ENCODE assay signal across 14 cellular contexts in the genomic region with DNA sequence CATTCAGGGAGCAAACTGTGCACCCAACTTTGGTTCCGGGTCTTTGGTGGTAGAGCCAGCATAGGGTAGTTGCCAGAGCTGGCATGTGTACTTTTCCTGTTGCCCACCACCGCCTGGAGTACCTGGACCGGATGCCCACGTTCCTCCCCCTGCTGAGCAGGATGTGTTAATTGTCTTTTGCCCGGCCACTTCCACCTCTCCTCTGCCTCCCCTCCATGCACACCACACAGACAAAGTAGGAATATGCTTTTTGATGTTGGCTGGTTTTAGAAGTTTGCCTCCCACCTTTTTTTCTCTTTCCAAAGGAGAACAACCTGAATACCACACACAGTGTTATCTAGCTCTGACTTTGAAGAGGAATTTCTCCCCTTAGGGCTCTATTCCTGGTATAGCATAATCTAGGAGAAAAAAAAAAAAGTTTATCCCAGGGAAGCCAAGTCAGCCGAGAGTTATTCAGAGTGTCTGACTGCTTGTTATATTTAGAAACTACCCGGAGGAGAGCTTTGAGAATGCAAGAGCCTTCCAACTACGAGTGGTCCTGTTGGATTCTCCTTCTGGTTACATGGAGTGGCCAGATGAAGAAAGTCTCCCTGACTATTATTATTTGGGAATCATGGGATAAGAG.
DNase-seq lines count a peak whose midpoint lies in the region; ATAC-seq and TF ChIP-seq lines count a peak whose summit lies in the region.
"Had no signal": no experiment of that assay in that cellular context is flagged by ENCODE, and none has a peak within 500 bp of the region (broad histone marks: within the 10 kb centered on the region; RNA-seq: fewer than 3 reads in every experiment).

No MANE protein-coding gene starts in this region.

- no peak for ATAC-seq in activated CD8-positive, alpha-beta T cell treated with anti-CD3 and anti-CD28 coated beads, Interleukin-2, amount 10 ng/mL, durations not matched to agents 7 days and 5 days
- ATAC-seq: pancreas had no signal

- H3K27me3 Mint-ChIP-seq in glutamatergic neuron (ENCODE audit: unreplicated experiment): peaks cover 2% of the 10 kb centered on the region
- H3K27me3 Mint-ChIP-seq in activated CD8-positive, alpha-beta T cell treated with anti-CD3 and anti-CD28 coated beads, Interleukin-2, amount 10 ng/mL, durations not matched to agents 7 days and 5 days (ENCODE audit: low read depth): peaks cover 3% of the 10 kb centered on the region
- H3K27me3 Mint-ChIP-seq: activated naive CD8-positive, alpha-beta T cell had no signal

- H3K4me1 ChIP-seq in SJSA1 (replicated peaks) (peaks cover 66% of the 10 kb centered on the region), muscle layer of duodenum (ENCODE audit: control insufficient read depth in 1 of 2, insufficient read depth in 2 of 2, low read length in 2 of 2) (peaks cover 16 to 52% of the 10 kb centered on the region in 2 donors), transverse colon (peaks cover 9 to 62% (median 41%) of the 10 kb centered on the region in 4 donors)

- no peaks in the 10 kb centered on the region for H3K36me3 Mint-ChIP-seq in glutamatergic neuron (ENCODE audit: unreplicated experiment)
- H3K36me3 Mint-ChIP-seq in activated CD8-positive, alpha-beta T cell treated with anti-CD3 and anti-CD28 coated beads, Interleukin-2, amount 10 ng/mL, durations not matched to agents 7 days and 5 days (ENCODE audit: low read depth): no peaks in the 10 kb centered on the region
- H3K36me3 Mint-ChIP-seq: activated naive CD8-positive, alpha-beta T cell; CD8-positive, alpha-beta memory T cell had no signal

- CTCF ChIA-PET in activated CD8-positive, alpha-beta T cell treated with anti-CD3 and anti-CD28 coated beads, Interleukin-2, amount 10 ng/mL, durations not matched to agents 7 days and 5 days (lab: Charles Lee): interaction anchor here (0.6 to 0.7 kb wide), 2 partner anchors 40 to 80 kb away, joined by 3 to 4 read pairs; no protein-coding TSS in a partner anchor

- H3K9me3 Mint-ChIP-seq in glutamatergic neuron (ENCODE audit: unreplicated experiment): peaks cover 5% of the 10 kb centered on the region
- H3K9me3 Mint-ChIP-seq in activated CD8-positive, alpha-beta T cell treated with anti-CD3 and anti-CD28 coated beads, Interleukin-2, amount 10 ng/mL, durations not matched to agents 7 days and 5 days (ENCODE audit: insufficient read depth): no peaks in the 10 kb centered on the region
- H3K9me3 Mint-ChIP-seq: CD8-positive, alpha-beta memory T cell; dendritic cell treated with granulocyte-macrophage colony-stimulating factor and Interleukin-4, amounts not matched to agents 40 ng/mL and 50 ng/mL, for 4 days had no signal

- WGBS in transverse colon (ENCODE audit: low coverage in 1 of 2), 2 donors: 61 to 65% methylated on average over 5 to 8 of the region's 8 CpGs

- no peak for TF ChIP-seq POLR2A in transverse colon (IDR thresholded peaks at IDR 0.05)

- POLR2A ChIA-PET in activated CD8-positive, alpha-beta T cell treated with anti-CD3 and anti-CD28 coated beads, Interleukin-2, amount 10 ng/mL, durations not matched to agents 7 days and 5 days (lab: Charles Lee): no interaction called here

- H3K4me1 Mint-ChIP-seq in glutamatergic neuron (ENCODE audit: low read depth, unreplicated experiment): peaks cover 63% of the 10 kb centered on the region
- H3K4me1 Mint-ChIP-seq in activated CD8-positive, alpha-beta T cell treated with anti-CD3 and anti-CD28 coated beads, Interleukin-2, amount 10 ng/mL, durations not matched to agents 7 days and 5 days (ENCODE audit: low read depth): no peaks in the 10 kb centered on the region
- H3K4me1 Mint-ChIP-seq: CD8-positive, alpha-beta memory T cell had no signal

- TF ChIP-seq CTCF in glutamatergic neuron (IDR thresholded peaks at IDR 0.05; ENCODE audit: partially characterized antibody, unreplicated experiment) (no peak), transverse colon (IDR thresholded peaks at IDR 0.05) (no peak)

- in situ Hi-C loops in transverse colon (cut with MboI; ENCODE audit: low pct_ligation_motif_present in 1 of 4, low pct_unique_long_range_greater_than_20kb in 1 of 4, low sequenced_read_pairs in 3 of 4): loop anchor here in 1 of 4 donors (10.0 kb wide), 1 partner anchor 58 kb away; no protein-coding TSS in a partner anchor

- H3K36me3 ChIP-seq in SJSA1 (no peaks in the 10 kb centered on the region), muscle layer of duodenum (ENCODE audit: control insufficient read depth in 1 of 2, insufficient read depth in 2 of 2, low read length in 2 of 2) (no peaks in the 10 kb centered on the region), transverse colon (no peaks in the 10 kb centered on the region)
- H3K36me3 ChIP-seq: pancreas had no signal

- intact Hi-C loops in transverse colon (cut with DNase I; ENCODE audit: low total_unique reads): no loop called here

- no peak for TF ChIP-seq EP300 in transverse colon (IDR thresholded peaks at IDR 0.05; ENCODE audit: low read depth)

- H3K27ac Mint-ChIP-seq in glutamatergic neuron (ENCODE audit: unreplicated experiment): peak overlapping the region; percentile 5
- no peak overlapping the region for H3K27ac Mint-ChIP-seq in activated CD8-positive, alpha-beta T cell treated with anti-CD3 and anti-CD28 coated beads, Interleukin-2, amount 10 ng/mL, durations not matched to agents 7 days and 5 days
- H3K27ac Mint-ChIP-seq: activated naive CD8-positive, alpha-beta T cell; CD8-positive, alpha-beta memory T cell; dendritic cell treated with granulocyte-macrophage colony-stimulating factor and Interleukin-4, amounts not matched to agents 40 ng/mL and 50 ng/mL, for 4 days had no signal

- no peak overlapping the region for H3K4me3 ChIP-seq in SJSA1
- no peak overlapping the region for H3K4me3 ChIP-seq in muscle layer of duodenum (ENCODE audit: low read depth in 1 of 2, low read length in 2 of 2)
- H3K4me3 ChIP-seq in transverse colon: no peak overlapping the region
- H3K4me3 ChIP-seq: pancreas had no signal

- no peaks in the 10 kb centered on the region for H3K9me3 ChIP-seq in SJSA1 (replicated peaks)
- H3K9me3 ChIP-seq in muscle layer of duodenum (ENCODE audit: control insufficient read depth in 1 of 2, low read length in 2 of 2): no peaks in the 10 kb centered on the region
- H3K9me3 ChIP-seq in transverse colon: no peaks in the 10 kb centered on the region
- H3K9me3 ChIP-seq: pancreas had no signal

- DNase-seq in SJSA1 (ENCODE audit: low read depth in 1 of 2, low spot score in 2 of 2) (peak in 1 of 2 experiments; percentile 76), glutamatergic neuron (no peak), transverse colon (no peak), SKM-1 (lab: John Stamatoyannopoulos, UW; ENCODE audit: unreplicated experiment) (no peak), NCI-H82 (lab: John Stamatoyannopoulos, UW) (no peak), pons (ENCODE audit: low spot score) (no peak)
- DNase-seq in activated CD8-positive, alpha-beta T cell treated with anti-CD3 and anti-CD28 coated beads, Interleukin-2, amount 10 ng/mL, durations not matched to agents 7 days and 5 days: no peak
- DNase-seq: CD8-positive, alpha-beta memory T cell; foreskin melanocyte; pancreas; stimulated activated CD4-positive, alpha-beta T cell treated with anti-CD3 and anti-CD28 coated beads, Interleukin-4, amount 100 ng/mL, for 4 hours had no signal

- H3K27me3 ChIP-seq in SJSA1 (replicated peaks): no peaks in the 10 kb centered on the region
- no peaks in the 10 kb centered on the region for H3K27me3 ChIP-seq in muscle layer of duodenum (ENCODE audit: low read depth, low read length)
- H3K27me3 ChIP-seq in transverse colon: no peaks in the 10 kb centered on the region
- H3K27me3 ChIP-seq: pancreas had no signal

- peak overlapping the region; percentile 30 for H3K27ac ChIP-seq in SJSA1
- peak overlapping the region; percentile 84 for H3K27ac ChIP-seq in muscle layer of duodenum (ENCODE audit: low read length)
- H3K27ac ChIP-seq in transverse colon: peak overlapping the region; percentile 62 to 84 (median 80)
- H3K27ac ChIP-seq: pancreas had no signal

- peak overlapping the region; percentile 10 for H3K4me3 Mint-ChIP-seq in glutamatergic neuron (ENCODE audit: unreplicated experiment)
- H3K4me3 Mint-ChIP-seq in activated CD8-positive, alpha-beta T cell treated with anti-CD3 and anti-CD28 coated beads, Interleukin-2, amount 10 ng/mL, durations not matched to agents 7 days and 5 days: no peak overlapping the region
- H3K4me3 Mint-ChIP-seq: activated naive CD8-positive, alpha-beta T cell; CD8-positive, alpha-beta memory T cell; dendritic cell treated with granulocyte-macrophage colony-stimulating factor and Interleukin-4, amounts not matched to agents 40 ng/mL and 50 ng/mL, for 4 days had no signal

Comparison
In these comparisons a context has a peak if more than half of its experiments do, and no peak if none do; other contexts are left out.
1. H3K27ac ChIP-seq: peak in every context shown above with its lines; median percentile 84 in muscle layer of duodenum; 80 in transverse colon; 30 in SJSA1.